11 cellular contexts compared by ENCODE assay signal in the genomic region with DNA sequence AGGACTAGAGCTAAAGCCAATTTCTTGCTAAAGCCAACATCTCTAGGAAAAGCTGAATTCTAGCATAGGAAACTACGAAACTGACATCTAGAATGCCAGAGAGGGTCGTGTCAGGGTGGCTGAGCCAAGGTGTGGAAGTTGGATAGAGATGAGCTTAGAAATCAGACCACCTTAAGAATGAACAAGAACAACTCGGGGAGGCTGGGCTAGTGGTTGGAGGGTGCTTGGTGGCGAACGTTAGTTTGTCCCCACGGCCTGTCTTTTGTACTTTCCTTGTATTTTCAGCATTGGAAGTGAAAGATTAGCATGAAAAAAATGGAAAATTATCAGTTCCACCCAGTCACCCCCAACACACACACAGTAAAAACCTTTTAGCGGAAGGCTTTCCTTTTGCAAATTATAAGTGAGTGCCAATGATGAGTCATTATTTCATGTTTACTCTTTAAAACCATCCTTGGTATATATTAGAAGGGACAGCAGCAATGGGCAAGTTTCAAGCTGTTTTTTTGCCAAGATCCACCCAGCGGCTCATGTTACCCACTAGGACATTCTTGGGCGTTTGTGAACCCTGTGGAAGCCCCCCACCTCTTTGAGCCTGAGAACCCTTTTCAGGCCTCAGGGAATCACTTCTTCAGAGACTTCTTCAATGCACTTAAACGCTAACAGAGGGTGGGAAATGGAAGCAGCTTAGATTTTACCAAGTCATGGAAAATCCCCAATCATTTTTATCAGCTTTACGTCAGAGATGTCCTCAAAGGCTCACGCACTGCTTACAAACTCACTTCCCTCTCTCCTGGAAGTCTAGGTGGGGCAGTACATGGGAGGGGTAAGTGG. TPM values are rescaled to one million over a fixed set of nuclear protein-coding genes. Genes with fewer than 3 reads are reported as not detected.
DNase-seq lines count a peak whose midpoint lies in the region; ATAC-seq and TF ChIP-seq lines count a peak whose summit lies in the region.
"Had no signal": no experiment of that assay in that cellular context is flagged by ENCODE, and none has a peak within 500 bp of the region (broad histone marks: within the 10 kb centered on the region; RNA-seq: fewer than 3 reads in every experiment).

No MANE protein-coding gene starts in this region.

- no TSS peak for BruUV-seq in PC-3 (replicated peaks; lab: Mats Ljungman, UMichigan)

- H3K4me3 ChIP-seq in PC-3 (ENCODE audit: low read length) (peak overlapping the region; percentile 60), epithelial cell of esophagus (ENCODE audit: low read length) (no peak overlapping the region), sigmoid colon (no peak overlapping the region)
- H3K4me3 ChIP-seq: transverse colon had no signal

- no peaks in the 10 kb centered on the region for H3K9me3 ChIP-seq in PC-3 (ENCODE audit: low read length)
- no peaks in the 10 kb centered on the region for H3K9me3 ChIP-seq in sigmoid colon
- H3K9me3 ChIP-seq: transverse colon had no signal

- H2AFZ ChIP-seq in PC-3 (ENCODE audit: low read length) = peak overlapping the region; percentile 86

- no peak for TF ChIP-seq POLR2A in sigmoid colon (IDR thresholded peaks at IDR 0.05)

- intact Hi-C loops in PC-3 (cut with micrococcal nuclease) (loop anchor here (5.0 to 10.0 kb wide), 2 partner anchors 185 to 278 kb away; a partner anchor contains a TSS), sigmoid colon (cut with DNase I) (no loop called here)

- DNase-seq in GM03348 (ENCODE audit: low spot score) = peak; percentile 4
- DNase-seq in PC-3 = peak; percentile 80
- peak; percentile 41 for DNase-seq in epithelial cell of esophagus (ENCODE audit: low read depth)
- DNase-seq in sigmoid colon = no peak
- DNase-seq in activated CD4-positive, CD25-positive, alpha-beta regulatory T cell treated with anti-CD3 and anti-CD28 coated beads, Interleukin-2, amount 50 U/mL, for 72 hours = no peak
- no peak for DNase-seq in KBM-7
- DNase-seq: activated CD4-positive, alpha-beta T cell treated with anti-CD3 and anti-CD28 coated beads, Interleukin-2, amount 50 U/mL, for 1 hour; activated naive CD4-positive, alpha-beta T cell had no signal

- CTCF ChIA-PET in PC-3 (lab: Charles Lee) = interaction anchor here (0.6 to 0.7 kb wide), 3 partner anchors 26 to 626 kb away, joined by 3 to 4 read pairs (median 3); no protein-coding TSS in a partner anchor

- no peaks in the 10 kb centered on the region for H3K9me2 ChIP-seq in PC-3 (replicated peaks; ENCODE audit: low read length)

- H3K79me2 ChIP-seq in PC-3 (ENCODE audit: low read length) = no peaks in the 10 kb centered on the region

- H3K27me3 ChIP-seq in PC-3 (ENCODE audit: low read length) (no peaks in the 10 kb centered on the region), sigmoid colon (no peaks in the 10 kb centered on the region)
- H3K27me3 ChIP-seq: transverse colon had no signal

- no peaks in the 10 kb centered on the region for H4K20me1 ChIP-seq in PC-3 (ENCODE audit: low read length)

- 32 to 63% methylated on average over 12 of the region's 12 CpGs for WGBS in sigmoid colon, 2 donors

- TF ChIP-seq CTCF in PC-3 (conservative IDR thresholded peaks at IDR 0.05; ENCODE audit: low read depth, low read length) = no peak
- TF ChIP-seq CTCF in epithelial cell of esophagus (IDR thresholded peaks at IDR 0.05; ENCODE audit: insufficient read depth, low read depth, low read length, missing control alignments) = no peak
- TF ChIP-seq CTCF in sigmoid colon (IDR thresholded peaks at IDR 0.05) = no peak

- peak overlapping the region; percentile 88 for H3K9ac ChIP-seq in PC-3 (ENCODE audit: low read length)

- no peaks in the 10 kb centered on the region for H3F3A ChIP-seq in PC-3 (ENCODE audit: low read length, unreplicated experiment)

- POLR2A ChIA-PET in PC-3 (lab: Charles Lee; ENCODE audit: unreplicated experiment) = interaction anchor here (0.7 kb wide), 1 partner anchor 293 kb away, joined by 6 read pairs; no protein-coding TSS in a partner anchor

- ATAC-seq in PC-3 = peak; percentile 80
- ATAC-seq in GM19467 (IDR thresholded peaks at IDR 0.05; ENCODE audit: unreplicated experiment) = no peak
- ATAC-seq: Right ventricle myocardium inferior had no signal

- H3K36me3 ChIP-seq in PC-3 (ENCODE audit: low read depth, low read length) = no peaks in the 10 kb centered on the region
- no peaks in the 10 kb centered on the region for H3K36me3 ChIP-seq in sigmoid colon
- H3K36me3 ChIP-seq: transverse colon had no signal

- TF ChIP-seq EP300 in sigmoid colon (IDR thresholded peaks at IDR 0.05) = peak in 3 of 4 donors; percentile 14 to 53 (median 22)

- in situ Hi-C loops in KBM-7 (cut with MboI; ENCODE audit: low pct_unique_long_range_greater_than_20kb, low sequenced_read_pairs) = no loop called here

- H3K4me2 ChIP-seq in PC-3 (ENCODE audit: low read length) = peak overlapping the region; percentile 89

- H3K27ac ChIP-seq in PC-3 (ENCODE audit: low read length) = peak overlapping the region; percentile 99
- H3K27ac ChIP-seq in sigmoid colon = peak overlapping the region in 2 of 4 donors; percentile 51 to 62
- H3K27ac ChIP-seq: transverse colon had no signal

- H3K4me1 ChIP-seq in PC-3 (ENCODE audit: insufficient read depth, low read length) (peaks cover 21% of the 10 kb centered on the region), sigmoid colon (peaks cover 0 to 7% (median 3%) of the 10 kb centered on the region in 4 donors)
- H3K4me1 ChIP-seq: transverse colon had no signal

RNA-seq across cellular contexts. Expression of a gene that starts 4.9 kb away (rescaled TPM):
- total RNA-seq in PC-3 (2014; rRNA removed) = not detected in 2 replicates
- total RNA-seq in sigmoid colon = under 1 TPM in 2 of 4 donors, not detected in 2; 0.49 to 0.71 TPM
- polyA plus RNA-seq in sigmoid colon = under 1 TPM in 1 of 3 donors, not detected in 2; 0.26 TPM
- total RNA-seq: transverse colon had no signal

RNA-seq across cellular contexts. Expression of a gene that starts 30.7 kb away (rescaled TPM):
- total RNA-seq in PC-3 (2014; rRNA removed) = not detected in 2 replicates
- not detected for total RNA-seq in sigmoid colon
- under 1 TPM in 1 of 3 donors, not detected in 2; 0.01 TPM for polyA plus RNA-seq in sigmoid colon
- total RNA-seq: Right ventricle myocardium inferior, transverse colon had no signal

Comparison
In these comparisons a context has a peak if more than half of its experiments do, and no peak if none do; other contexts are left out.
1. DNase-seq: peak in GM03348 (single experiment), PC-3 (single experiment) and epithelial cell of esophagus (single experiment); none in sigmoid colon (single experiment), activated CD4-positive, CD25-positive, alpha-beta regulatory T cell treated with anti-CD3 and anti-CD28 coated beads, Interleukin-2, amount 50 U/mL, for 72 hours (single experiment) and KBM-7 (single experiment).